Comparison of ENCODE assay signal across 12 cellular contexts in the genomic region with DNA sequence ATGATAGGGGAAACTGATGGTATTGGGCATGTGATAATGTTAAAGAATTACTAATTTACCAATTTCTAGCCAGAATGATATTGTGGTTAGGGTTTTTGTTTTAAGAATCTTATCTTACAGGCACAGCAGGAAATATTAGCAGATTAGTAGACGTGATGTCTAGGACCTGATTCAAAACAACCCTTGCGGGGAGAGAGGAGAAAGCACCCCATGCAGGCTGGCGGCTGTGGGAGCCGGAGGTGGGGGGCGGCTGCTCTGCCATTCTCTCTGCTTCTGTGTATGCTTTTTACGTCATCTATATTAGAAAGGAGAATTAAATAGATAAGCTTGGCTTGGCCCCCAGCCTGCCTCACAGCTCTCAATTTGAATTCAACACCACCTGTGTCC. TPM values are rescaled to one million over a fixed set of nuclear protein-coding genes. Genes with fewer than 3 reads are reported as not detected.
DNase-seq lines count a peak whose midpoint lies in the region; ATAC-seq and TF ChIP-seq lines count a peak whose summit lies in the region.
"Had no signal": no experiment of that assay in that cellular context is flagged by ENCODE, and none has a peak within 500 bp of the region (broad histone marks: within the 10 kb centered on the region; RNA-seq: fewer than 3 reads in every experiment).

No MANE protein-coding gene starts in this region.

- H4K20me1 ChIP-seq in BLaER1 treated with 17β-estradiol and CSF1 and Interleukin-3, amounts not matched to agents 10 nM and 100 nM, result peaks cover 90 to 100% (median 100%) of the 10 kb centered on the region in 11 experiments
- peaks cover 7% of the 10 kb centered on the region for H4K20me1 ChIP-seq in mammary epithelial cell (ENCODE audit: insufficient read depth, low read length)

- peaks cover 4% of the 10 kb centered on the region for H3K36me3 Mint-ChIP-seq in nephron (ENCODE audit: low read depth)

- TF ChIP-seq CTCF in mammary epithelial cell (conservative IDR thresholded peaks at IDR 0.05 in 1 of 2, IDR thresholded peaks at IDR 0.05 in 1 of 2; ENCODE audit: extremely low read depth in 1 of 2, insufficient read depth in 1 of 2, low read depth in 1 of 2, low read length in 2 of 2) (no peak), nephron (IDR thresholded peaks at IDR 0.05; ENCODE audit: unreplicated experiment in 3 of 3) (no peak), mucosa of descending colon (IDR thresholded peaks at IDR 0.05) (no peak)

- intact Hi-C loops in mammary epithelial cell (cut with micrococcal nuclease), result loop anchor here (5.0 kb wide), 1 partner anchor 34 kb away; no protein-coding TSS in a partner anchor
- intact Hi-C loops in mucosa of descending colon (cut with DNase I, micrococcal nuclease), result no loop called here

- peak overlapping the region in 1 of 11 experiments; percentile 37; a peak in 1 of 22 replicates for H3K9ac ChIP-seq in BLaER1 treated with 17β-estradiol and CSF1 and Interleukin-3, amounts not matched to agents 10 nM and 100 nM
- H3K9ac ChIP-seq in mammary epithelial cell (ENCODE audit: insufficient read depth, low read length), result no peak overlapping the region

- H3K4me2 ChIP-seq in BLaER1 treated with 17β-estradiol and CSF1 and Interleukin-3, amounts not matched to agents 10 nM and 100 nM, result peak overlapping the region in 7 of 11 experiments; percentile 9 to 84 (median 30); a peak in 7 of 22 replicates
- peak overlapping the region; percentile 80 for H3K4me2 ChIP-seq in mammary epithelial cell (ENCODE audit: insufficient read depth, low read depth, low read length)

- CTCF ChIA-PET in mammary epithelial cell (lab: Charles Lee; ENCODE audit: low non-redundant PET), result no interaction called here

- DNase-seq in mammary epithelial cell (no peak), AML-193 (lab: John Stamatoyannopoulos, UW) (no peak), mucosa of descending colon (no peak)
- DNase-seq: activated B cell treated with CpG ODN at 0.5 μM for 24 hours, colonic mucosa, islet precursor cell had no signal

- H3K27me3 ChIP-seq in BLaER1 treated with 17β-estradiol and CSF1 and Interleukin-3, amounts not matched to agents 10 nM and 100 nM, result no peaks in the 10 kb centered on the region
- no peaks in the 10 kb centered on the region for H3K27me3 ChIP-seq in mammary epithelial cell (ENCODE audit: insufficient read depth, low read length)
- H3K27me3 ChIP-seq: colonic mucosa, testis had no signal

- H3K79me2 ChIP-seq in mammary epithelial cell (ENCODE audit: insufficient read depth, low read length), result peaks cover 85% of the 10 kb centered on the region

- in situ Hi-C loops in mammary epithelial cell (cut with MboI; ENCODE audit: low sequenced_read_pairs in 2 of 2), result no loop called here

- WGBS in mammary epithelial cell (ENCODE audit: low coverage, missing lambda C conversion rate), result 87% methylated on average over 6 of the region's 6 CpGs

- no peaks in the 10 kb centered on the region for H3K9me3 Mint-ChIP-seq in nephron
- H3K9me3 Mint-ChIP-seq: activated B cell treated with CpG ODN at 0.5 μM for 24 hours had no signal

- dilution Hi-C loops in mammary epithelial cell (cut with HindIII; ENCODE audit: low sequenced_read_pairs), result loop anchor here (5.0 kb wide), 5 partner anchors 49 to 254 kb away; no protein-coding TSS in a partner anchor

- BruUV-seq in mammary epithelial cell (replicated peaks; lab: Mats Ljungman, UMichigan), result no TSS peak

- H3K9me3 ChIP-seq in BLaER1 treated with 17β-estradiol and CSF1 and Interleukin-3, amounts not matched to agents 10 nM and 100 nM (replicated peaks in 1 of 11), result no peaks in the 10 kb centered on the region
- H3K9me3 ChIP-seq in KOPT-K1 (ENCODE audit: insufficient read depth, low read length, poor library complexity, severe bottlenecking) (no peaks in the 10 kb centered on the region), mammary epithelial cell (replicated peaks; ENCODE audit: insufficient read depth, low read length) (no peaks in the 10 kb centered on the region), mucosa of descending colon (no peaks in the 10 kb centered on the region)
- H3K9me3 ChIP-seq: colonic mucosa, testis had no signal

- H3K4me3 ChIP-seq in BLaER1 treated with 17β-estradiol and CSF1 and Interleukin-3, amounts not matched to agents 10 nM and 100 nM, result no peak overlapping the region
- H3K4me3 ChIP-seq in mammary epithelial cell (replicated peaks in 1 of 3; ENCODE audit: insufficient read depth in 1 of 3, low read depth in 2 of 3, low read length in 3 of 3), result no peak overlapping the region
- no peak overlapping the region for H3K4me3 ChIP-seq in mucosa of descending colon
- H3K4me3 ChIP-seq: colonic mucosa, testis had no signal

- H3K4me1 Mint-ChIP-seq in nephron, result peaks cover 62% of the 10 kb centered on the region

- no peak overlapping the region for H2AFZ ChIP-seq in mammary epithelial cell (ENCODE audit: low read depth, low read length)

- H3K27ac Mint-ChIP-seq in nephron, result peak overlapping the region in 2 of 3 experiments; percentile 58 to 80
- H3K27ac Mint-ChIP-seq: activated B cell treated with CpG ODN at 0.5 μM for 24 hours had no signal

- ATAC-seq in HG03378 (IDR thresholded peaks at IDR 0.05; ENCODE audit: unreplicated experiment) (no peak), GM18498 (IDR thresholded peaks at IDR 0.05; ENCODE audit: unreplicated experiment) (no peak), mucosa of descending colon (no peak)

- 0 out of 22 replicates have a peak overlapping the region, but pooled peaks of 1 of the 11 experiments have one; percentile 5 for H3K27ac ChIP-seq in BLaER1 treated with 17β-estradiol and CSF1 and Interleukin-3, amounts not matched to agents 10 nM and 100 nM
- peak overlapping the region; percentile 51 for H3K27ac ChIP-seq in KOPT-K1 (ENCODE audit: low read depth, low read length, poor library complexity, severe bottlenecking)
- H3K27ac ChIP-seq in mammary epithelial cell (ENCODE audit: insufficient read depth, low read depth, low read length), result no peak overlapping the region
- H3K27ac ChIP-seq: colonic mucosa had no signal

- H3K36me3 ChIP-seq in BLaER1 treated with 17β-estradiol and CSF1 and Interleukin-3, amounts not matched to agents 10 nM and 100 nM, result peaks cover 0 to 36% (median 22%) of the 10 kb centered on the region in 11 experiments; a peak in 15 of 22 replicates
- H3K36me3 ChIP-seq in KOPT-K1 (ENCODE audit: insufficient read depth, low read length) (peaks cover 22% of the 10 kb centered on the region; the same call in 1 of the 2 replicates), mammary epithelial cell (ENCODE audit: insufficient read depth, low read length) (no peaks in the 10 kb centered on the region), mucosa of descending colon (ENCODE audit: low read depth) (no peaks in the 10 kb centered on the region)
- H3K36me3 ChIP-seq: colonic mucosa had no signal

- H3K27me3 Mint-ChIP-seq in nephron (ENCODE audit: low read depth), result no peaks in the 10 kb centered on the region
- H3K27me3 Mint-ChIP-seq: activated B cell treated with CpG ODN at 0.5 μM for 24 hours had no signal

- H3K4me3 Mint-ChIP-seq in nephron, result no peak overlapping the region
- H3K4me3 Mint-ChIP-seq: activated B cell treated with CpG ODN at 0.5 μM for 24 hours had no signal

- peaks cover 63 to 100% (median 93%) of the 10 kb centered on the region in 10 experiments for H3K4me1 ChIP-seq in BLaER1 treated with 17β-estradiol and CSF1 and Interleukin-3, amounts not matched to agents 10 nM and 100 nM
- H3K4me1 ChIP-seq in mammary epithelial cell (ENCODE audit: insufficient read depth, low read length) (peaks cover 55% of the 10 kb centered on the region), mucosa of descending colon (ENCODE audit: low read depth) (peaks cover 12% of the 10 kb centered on the region)
- H3K4me1 ChIP-seq: colonic mucosa had no signal

RNA-seq across cellular contexts. Expression of gene MLLT1, which starts 41.5 kb away (rescaled TPM):
- total RNA-seq in mammary epithelial cell, result 10 to 100 TPM in 1 of 2 donors, 1 to 10 TPM in 1; 5.8 to 45.4 TPM
- polyA plus RNA-seq in mammary epithelial cell, result 16.9 TPM
- 14.5 TPM for polyA minus RNA-seq in mammary epithelial cell
- total RNA-seq in mucosa of descending colon, result 10 to 100 TPM; 32.5 to 75.3 (median 33.7) TPM
